ENCODE assay signal across 12 cellular contexts in genomic region chr10:103443475-103444185, GRCh38. TPM values are rescaled to one million over a fixed set of nuclear protein-coding genes. Genes with fewer than 3 reads are reported as not detected.
A peak's percentile ranks its signal among the peaks of the same experiment; 100 is the strongest.
DNase-seq lines count a peak whose midpoint lies in the region; ATAC-seq and TF ChIP-seq lines count a peak whose summit lies in the region.
"Had no signal": no experiment of that assay in that cellular context is flagged by ENCODE, and none has a peak within 500 bp of the region (broad histone marks: within the 10 kb centered on the region; RNA-seq: fewer than 3 reads in every experiment).

No MANE protein-coding gene starts in this region.

- peak overlapping the region; percentile 8 for H3K27ac Mint-ChIP-seq in T-helper 1 cell treated with Interleukin-12 subunit alpha and Interleukin-12 subunit beta and Interleukin-4 antibody, amounts not matched to agents 30 μg/mL and 1 μg/mL, for 36 hours
- H3K27ac Mint-ChIP-seq: stimulated activated naive CD8-positive, alpha-beta T cell treated with anti-CD3 and anti-CD28 coated beads, Interleukin-15, Interleukin-2, amounts not matched to agents 100 ng/mL and 50 ng/mL, for 24 hours had no signal

- no peak overlapping the region for H3K4me3 ChIP-seq in gastrocnemius medialis

- no peaks in the 10 kb centered on the region for H3K27me3 Mint-ChIP-seq in T-helper 1 cell treated with Interleukin-12 subunit alpha and Interleukin-12 subunit beta and Interleukin-4 antibody, amounts not matched to agents 30 μg/mL and 1 μg/mL, for 36 hours (ENCODE audit: low read depth)
- H3K27me3 Mint-ChIP-seq: stimulated activated naive CD8-positive, alpha-beta T cell treated with anti-CD3 and anti-CD28 coated beads, Interleukin-15, Interleukin-2, amounts not matched to agents 100 ng/mL and 50 ng/mL, for 24 hours had no signal

- no peak overlapping the region for H3K4me3 Mint-ChIP-seq in T-helper 1 cell treated with Interleukin-12 subunit alpha and Interleukin-12 subunit beta and Interleukin-4 antibody, amounts not matched to agents 30 μg/mL and 1 μg/mL, for 36 hours
- H3K4me3 Mint-ChIP-seq: stimulated activated naive CD8-positive, alpha-beta T cell treated with anti-CD3 and anti-CD28 coated beads, Interleukin-15, Interleukin-2, amounts not matched to agents 100 ng/mL and 50 ng/mL, for 24 hours had no signal

- peaks cover 48% of the 10 kb centered on the region for H3K36me3 Mint-ChIP-seq in T-helper 1 cell treated with Interleukin-12 subunit alpha and Interleukin-12 subunit beta and Interleukin-4 antibody, amounts not matched to agents 30 μg/mL and 1 μg/mL, for 36 hours (ENCODE audit: low read depth)

- H3K27ac ChIP-seq in gastrocnemius medialis: peak overlapping the region in 3 of 4 donors; percentile 6 to 38 (median 8)
- H3K27ac ChIP-seq: 22Rv1 had no signal

- no peak for TF ChIP-seq POLR2A in gastrocnemius medialis (IDR thresholded peaks at IDR 0.05)

- H3K9me3 Mint-ChIP-seq in T-helper 1 cell treated with Interleukin-12 subunit alpha and Interleukin-12 subunit beta and Interleukin-4 antibody, amounts not matched to agents 30 μg/mL and 1 μg/mL, for 36 hours: no peaks in the 10 kb centered on the region
- H3K9me3 Mint-ChIP-seq: stimulated activated naive CD8-positive, alpha-beta T cell treated with anti-CD3 and anti-CD28 coated beads, Interleukin-15, Interleukin-2, amounts not matched to agents 100 ng/mL and 50 ng/mL, for 24 hours had no signal

- no peak for TF ChIP-seq CTCF in gastrocnemius medialis (IDR thresholded peaks at IDR 0.05 in 4 of 5, conservative IDR thresholded peaks at IDR 0.05 in 1 of 5)

- intact Hi-C loops in gastrocnemius medialis (cut with DNase I; ENCODE audit: low total_unique reads): no loop called here

- no peaks in the 10 kb centered on the region for H3K9me3 ChIP-seq in gastrocnemius medialis

- peaks cover 11% of the 10 kb centered on the region for H3K4me1 Mint-ChIP-seq in T-helper 1 cell treated with Interleukin-12 subunit alpha and Interleukin-12 subunit beta and Interleukin-4 antibody, amounts not matched to agents 30 μg/mL and 1 μg/mL, for 36 hours (ENCODE audit: low read depth)

- H3K27me3 ChIP-seq in gastrocnemius medialis: no peaks in the 10 kb centered on the region

- DNase-seq in T-helper 1 cell (no peak), gastrocnemius medialis (no peak)
- no peak for DNase-seq in NK-92 treated with Interleukin-12 subunit alpha and Interleukin-12 subunit beta, amount 100 ng/mL, for 24 hours (lab: John Stamatoyannopoulos, UW)
- DNase-seq: COR-L47, Karpas-422, NCI-H1930 had no signal

- peaks cover 31 to 32% of the 10 kb centered on the region in 2 donors for H3K4me1 ChIP-seq in gastrocnemius medialis

- peaks cover 0 to 93% of the 10 kb centered on the region in 2 donors for H3K36me3 ChIP-seq in gastrocnemius medialis

- in situ Hi-C loops in gastrocnemius medialis (cut with MboI; ENCODE audit: low sequenced_read_pairs in 4 of 4): no loop called here

- no peak for ATAC-seq in gastrocnemius medialis
- ATAC-seq: esophagus mucosa had no signal

RNA-seq across cellular contexts. Expression of gene CALHM2, which starts 8.5 kb away (rescaled TPM):
- 10 to 100 TPM in 3 of 4 donors, 1 to 10 TPM in 1; 8.9 to 19.8 (median 16.9) TPM for total RNA-seq in gastrocnemius medialis

RNA-seq across cellular contexts. Expression of gene CALHM1, which starts 15.1 kb away (rescaled TPM):
- not detected for total RNA-seq in gastrocnemius medialis
- total RNA-seq: cardiac septum, pulmonary artery endothelial cell had no signal

RNA-seq across cellular contexts. Expression of gene CALHM3, which starts 35.4 kb away (rescaled TPM):
- not detected for total RNA-seq in gastrocnemius medialis
- total RNA-seq: cardiac septum, esophagus mucosa, pulmonary artery endothelial cell had no signal

RNA-seq across cellular contexts. Expression of gene PDCD11, which starts 47.2 kb away (rescaled TPM):
- total RNA-seq in gastrocnemius medialis: 10 to 100 TPM; 16.7 to 22.7 (median 19.5) TPM

RNA-seq across cellular contexts. Expression of gene ATP5MK, which starts 47.4 kb away (rescaled TPM):
- total RNA-seq in gastrocnemius medialis: 100 to 1,000 TPM; 436 to 724 (median 552) TPM
